In the genomic region with DNA sequence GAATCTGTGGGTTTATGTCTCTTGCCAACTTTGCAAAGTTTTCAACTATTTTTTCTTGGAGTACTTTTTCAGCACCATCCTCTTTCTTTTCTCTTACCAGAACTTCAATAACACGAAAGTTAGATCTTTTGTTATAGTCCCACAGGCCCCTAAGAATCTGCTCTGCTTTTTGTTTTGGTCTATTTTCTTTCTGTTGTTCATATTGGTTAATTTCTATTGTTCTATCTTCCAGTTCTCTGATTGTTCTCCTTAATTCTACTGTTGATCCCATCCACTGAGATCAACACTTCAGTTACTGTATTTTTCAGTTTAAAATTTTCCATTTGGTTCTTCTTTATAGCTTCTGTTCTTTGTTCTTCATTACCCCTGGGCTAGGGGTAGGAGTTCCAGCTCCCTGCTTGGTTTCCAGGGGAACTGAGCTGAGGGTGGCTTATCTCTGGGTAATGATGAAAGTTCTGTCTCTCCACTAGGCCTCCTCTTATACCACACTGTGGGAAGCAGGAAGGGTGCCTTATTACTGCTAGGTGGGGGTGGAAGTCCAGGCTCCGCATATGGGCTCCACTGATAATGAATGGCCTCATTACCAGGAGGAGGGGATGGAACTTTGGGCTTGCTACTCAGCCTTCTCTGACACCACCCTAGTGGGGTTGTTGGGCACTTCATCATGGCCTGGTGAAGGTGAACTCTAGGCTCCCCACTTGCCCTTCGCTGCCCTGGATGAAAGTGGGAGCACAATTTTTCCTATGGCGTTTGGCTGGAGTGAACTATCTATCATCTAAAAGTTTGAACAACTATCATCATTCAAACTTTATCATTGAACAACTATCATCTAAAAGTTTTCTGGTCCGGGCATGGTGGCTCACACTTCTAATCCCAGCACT, we compare ENCODE assay signal across 1 cellular context.
TF ChIP-seq lines count a peak whose summit lies in the region.

No MANE protein-coding gene starts in this region.

TF ChIP-seq in K562, 482 proteins besides CTCF, POLR2A, EP300 and RAD21 (continued from another document and continues in another):
- TF ChIP-seq, protein P1, sequence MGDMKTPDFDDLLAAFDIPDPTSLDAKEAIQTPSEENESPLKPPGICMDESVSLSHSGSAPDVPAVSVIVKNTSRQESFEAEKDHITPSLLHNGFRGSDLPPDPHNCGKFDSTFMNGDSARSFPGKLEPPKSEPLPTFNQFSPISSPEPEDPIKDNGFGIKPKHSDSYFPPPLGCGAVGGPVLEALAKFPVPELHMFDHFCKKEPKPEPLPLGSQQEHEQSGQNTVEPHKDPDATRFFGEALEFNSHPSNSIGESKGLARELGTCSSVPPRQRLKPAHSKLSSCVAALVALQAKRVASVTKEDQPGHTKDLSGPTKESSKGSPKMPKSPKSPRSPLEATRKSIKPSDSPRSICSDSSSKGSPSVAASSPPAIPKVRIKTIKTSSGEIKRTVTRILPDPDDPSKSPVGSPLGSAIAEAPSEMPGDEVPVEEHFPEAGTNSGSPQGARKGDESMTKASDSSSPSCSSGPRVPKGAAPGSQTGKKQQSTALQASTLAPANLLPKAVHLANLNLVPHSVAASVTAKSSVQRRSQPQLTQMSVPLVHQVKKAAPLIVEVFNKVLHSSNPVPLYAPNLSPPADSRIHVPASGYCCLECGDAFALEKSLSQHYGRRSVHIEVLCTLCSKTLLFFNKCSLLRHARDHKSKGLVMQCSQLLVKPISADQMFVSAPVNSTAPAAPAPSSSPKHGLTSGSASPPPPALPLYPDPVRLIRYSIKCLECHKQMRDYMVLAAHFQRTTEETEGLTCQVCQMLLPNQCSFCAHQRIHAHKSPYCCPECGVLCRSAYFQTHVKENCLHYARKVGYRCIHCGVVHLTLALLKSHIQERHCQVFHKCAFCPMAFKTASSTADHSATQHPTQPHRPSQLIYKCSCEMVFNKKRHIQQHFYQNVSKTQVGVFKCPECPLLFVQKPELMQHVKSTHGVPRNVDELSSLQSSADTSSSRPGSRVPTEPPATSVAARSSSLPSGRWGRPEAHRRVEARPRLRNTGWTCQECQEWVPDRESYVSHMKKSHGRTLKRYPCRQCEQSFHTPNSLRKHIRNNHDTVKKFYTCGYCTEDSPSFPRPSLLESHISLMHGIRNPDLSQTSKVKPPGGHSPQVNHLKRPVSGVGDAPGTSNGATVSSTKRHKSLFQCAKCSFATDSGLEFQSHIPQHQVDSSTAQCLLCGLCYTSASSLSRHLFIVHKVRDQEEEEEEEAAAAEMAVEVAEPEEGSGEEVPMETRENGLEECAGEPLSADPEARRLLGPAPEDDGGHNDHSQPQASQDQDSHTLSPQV (IDR thresholded peaks at IDR 0.05), result peak; percentile 98
- TF ChIP-seq ZNF217 (CRISPR knock-in tag; IDR thresholded peaks at IDR 0.05) (no peak), ZNF551 (CRISPR knock-in tag; IDR thresholded peaks at IDR 0.05) (no peak), ZNF232 (CRISPR knock-in tag; IDR thresholded peaks at IDR 0.05) (no peak), ZNF584 (CRISPR knock-in tag; IDR thresholded peaks at IDR 0.05; ENCODE audit: low read depth) (peak; percentile 93), MTA1 (IDR thresholded peaks at IDR 0.05; ENCODE audit: borderline replicate concordance) (peak; percentile 69; the same call in 1 of the 2 replicates), ZNF354B (CRISPR knock-in tag; IDR thresholded peaks at IDR 0.05) (no peak), SIN3A (IDR thresholded peaks at IDR 0.05; ENCODE audit: borderline replicate concordance in 2 of 2, control insufficient read depth in 1 of 2, low read depth in 2 of 2, low read length in 2 of 2) (no peak), ZNF239 (CRISPR knock-in tag; IDR thresholded peaks at IDR 0.05) (peak; percentile 72), DMBX1 (CRISPR knock-in tag; IDR thresholded peaks at IDR 0.05; ENCODE audit: borderline replicate concordance) (peak; percentile 93), ELF2 (CRISPR knock-in tag; IDR thresholded peaks at IDR 0.05) (peak; percentile 67; the same call in 1 of the 2 replicates), ETS2 (tag; IDR thresholded peaks at IDR 0.05; ENCODE audit: borderline replicate concordance, poor library complexity, severe bottlenecking) (no peak), NCOR1 (IDR thresholded peaks at IDR 0.05) (peak; percentile 94), ZNF431 (CRISPR knock-in tag; IDR thresholded peaks at IDR 0.05) (no peak), ATF1 (CRISPR knock-in tag; IDR thresholded peaks at IDR 0.05) (no peak), ATF1 (tag; IDR thresholded peaks at IDR 0.05) (peak; percentile 79), KAT8 (IDR thresholded peaks at IDR 0.05; ENCODE audit: low read depth) (no peak), KLF1 (tag; IDR thresholded peaks at IDR 0.05) (no peak), SMAD2 (IDR thresholded peaks at IDR 0.05; ENCODE audit: low read depth, low read length) (no peak), HDAC3 (IDR thresholded peaks at IDR 0.05; ENCODE audit: borderline replicate concordance, partially characterized antibody) (peak; percentile 86), U2AF2 (optimal IDR thresholded peaks at IDR 0.05; ENCODE audit: low read depth, low read length) (no peak), POU5F1 (IDR thresholded peaks at IDR 0.05; ENCODE audit: borderline replicate concordance, low read depth, low read length, partially characterized antibody) (no peak)
- TF ChIP-seq, protein P2, sequence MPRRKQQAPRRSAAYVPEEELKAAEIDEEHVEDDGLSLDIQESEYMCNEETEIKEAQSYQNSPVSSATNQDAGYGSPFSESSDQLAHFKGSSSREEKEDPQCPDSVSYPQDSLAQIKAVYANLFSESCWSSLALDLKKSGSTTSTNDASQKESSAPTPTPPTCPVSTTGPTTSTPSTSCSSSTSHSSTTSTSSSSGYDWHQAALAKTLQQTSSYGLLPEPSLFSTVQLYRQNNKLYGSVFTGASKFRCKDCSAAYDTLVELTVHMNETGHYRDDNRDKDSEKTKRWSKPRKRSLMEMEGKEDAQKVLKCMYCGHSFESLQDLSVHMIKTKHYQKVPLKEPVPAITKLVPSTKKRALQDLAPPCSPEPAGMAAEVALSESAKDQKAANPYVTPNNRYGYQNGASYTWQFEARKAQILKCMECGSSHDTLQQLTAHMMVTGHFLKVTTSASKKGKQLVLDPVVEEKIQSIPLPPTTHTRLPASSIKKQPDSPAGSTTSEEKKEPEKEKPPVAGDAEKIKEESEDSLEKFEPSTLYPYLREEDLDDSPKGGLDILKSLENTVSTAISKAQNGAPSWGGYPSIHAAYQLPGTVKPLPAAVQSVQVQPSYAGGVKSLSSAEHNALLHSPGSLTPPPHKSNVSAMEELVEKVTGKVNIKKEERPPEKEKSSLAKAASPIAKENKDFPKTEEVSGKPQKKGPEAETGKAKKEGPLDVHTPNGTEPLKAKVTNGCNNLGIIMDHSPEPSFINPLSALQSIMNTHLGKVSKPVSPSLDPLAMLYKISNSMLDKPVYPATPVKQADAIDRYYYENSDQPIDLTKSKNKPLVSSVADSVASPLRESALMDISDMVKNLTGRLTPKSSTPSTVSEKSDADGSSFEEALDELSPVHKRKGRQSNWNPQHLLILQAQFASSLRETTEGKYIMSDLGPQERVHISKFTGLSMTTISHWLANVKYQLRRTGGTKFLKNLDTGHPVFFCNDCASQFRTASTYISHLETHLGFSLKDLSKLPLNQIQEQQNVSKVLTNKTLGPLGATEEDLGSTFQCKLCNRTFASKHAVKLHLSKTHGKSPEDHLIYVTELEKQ (CRISPR knock-in tag; IDR thresholded peaks at IDR 0.05), result 0 out of 2 replicates have a peak, but pooled peaks have one; percentile 7
- TF ChIP-seq, protein P3, sequence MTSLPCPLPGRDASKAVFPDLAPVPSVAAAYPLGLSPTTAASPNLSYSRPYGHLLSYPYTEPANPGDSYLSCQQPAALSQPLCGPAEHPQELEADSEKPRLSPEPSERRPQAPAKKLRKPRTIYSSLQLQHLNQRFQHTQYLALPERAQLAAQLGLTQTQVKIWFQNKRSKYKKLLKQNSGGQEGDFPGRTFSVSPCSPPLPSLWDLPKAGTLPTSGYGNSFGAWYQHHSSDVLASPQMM (CRISPR knock-in tag; IDR thresholded peaks at IDR 0.05), result no peak
- TF ChIP-seq, protein P4, sequence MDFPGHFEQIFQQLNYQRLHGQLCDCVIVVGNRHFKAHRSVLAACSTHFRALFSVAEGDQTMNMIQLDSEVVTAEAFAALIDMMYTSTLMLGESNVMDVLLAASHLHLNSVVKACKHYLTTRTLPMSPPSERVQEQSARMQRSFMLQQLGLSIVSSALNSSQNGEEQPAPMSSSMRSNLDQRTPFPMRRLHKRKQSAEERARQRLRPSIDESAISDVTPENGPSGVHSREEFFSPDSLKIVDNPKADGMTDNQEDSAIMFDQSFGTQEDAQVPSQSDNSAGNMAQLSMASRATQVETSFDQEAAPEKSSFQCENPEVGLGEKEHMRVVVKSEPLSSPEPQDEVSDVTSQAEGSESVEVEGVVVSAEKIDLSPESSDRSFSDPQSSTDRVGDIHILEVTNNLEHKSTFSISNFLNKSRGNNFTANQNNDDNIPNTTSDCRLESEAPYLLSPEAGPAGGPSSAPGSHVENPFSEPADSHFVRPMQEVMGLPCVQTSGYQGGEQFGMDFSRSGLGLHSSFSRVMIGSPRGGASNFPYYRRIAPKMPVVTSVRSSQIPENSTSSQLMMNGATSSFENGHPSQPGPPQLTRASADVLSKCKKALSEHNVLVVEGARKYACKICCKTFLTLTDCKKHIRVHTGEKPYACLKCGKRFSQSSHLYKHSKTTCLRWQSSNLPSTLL (IDR thresholded peaks at IDR 0.05), result no peak
- TF ChIP-seq, protein P5, sequence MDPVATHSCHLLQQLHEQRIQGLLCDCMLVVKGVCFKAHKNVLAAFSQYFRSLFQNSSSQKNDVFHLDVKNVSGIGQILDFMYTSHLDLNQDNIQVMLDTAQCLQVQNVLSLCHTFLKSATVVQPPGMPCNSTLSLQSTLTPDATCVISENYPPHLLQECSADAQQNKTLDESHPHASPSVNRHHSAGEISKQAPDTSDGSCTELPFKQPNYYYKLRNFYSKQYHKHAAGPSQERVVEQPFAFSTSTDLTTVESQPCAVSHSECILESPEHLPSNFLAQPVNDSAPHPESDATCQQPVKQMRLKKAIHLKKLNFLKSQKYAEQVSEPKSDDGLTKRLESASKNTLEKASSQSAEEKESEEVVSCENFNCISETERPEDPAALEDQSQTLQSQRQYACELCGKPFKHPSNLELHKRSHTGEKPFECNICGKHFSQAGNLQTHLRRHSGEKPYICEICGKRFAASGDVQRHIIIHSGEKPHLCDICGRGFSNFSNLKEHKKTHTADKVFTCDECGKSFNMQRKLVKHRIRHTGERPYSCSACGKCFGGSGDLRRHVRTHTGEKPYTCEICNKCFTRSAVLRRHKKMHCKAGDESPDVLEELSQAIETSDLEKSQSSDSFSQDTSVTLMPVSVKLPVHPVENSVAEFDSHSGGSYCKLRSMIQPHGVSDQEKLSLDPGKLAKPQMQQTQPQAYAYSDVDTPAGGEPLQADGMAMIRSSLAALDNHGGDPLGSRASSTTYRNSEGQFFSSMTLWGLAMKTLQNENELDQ (CRISPR knock-in tag; IDR thresholded peaks at IDR 0.05; ENCODE audit: borderline replicate concordance), result no peak
- TF ChIP-seq, protein P6, sequence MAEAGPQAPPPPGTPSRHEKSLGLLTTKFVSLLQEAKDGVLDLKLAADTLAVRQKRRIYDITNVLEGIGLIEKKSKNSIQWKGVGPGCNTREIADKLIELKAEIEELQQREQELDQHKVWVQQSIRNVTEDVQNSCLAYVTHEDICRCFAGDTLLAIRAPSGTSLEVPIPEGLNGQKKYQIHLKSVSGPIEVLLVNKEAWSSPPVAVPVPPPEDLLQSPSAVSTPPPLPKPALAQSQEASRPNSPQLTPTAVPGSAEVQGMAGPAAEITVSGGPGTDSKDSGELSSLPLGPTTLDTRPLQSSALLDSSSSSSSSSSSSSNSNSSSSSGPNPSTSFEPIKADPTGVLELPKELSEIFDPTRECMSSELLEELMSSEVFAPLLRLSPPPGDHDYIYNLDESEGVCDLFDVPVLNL (CRISPR knock-in tag; IDR thresholded peaks at IDR 0.05; ENCODE audit: low read depth), result no peak
- TF ChIP-seq, protein P7, sequence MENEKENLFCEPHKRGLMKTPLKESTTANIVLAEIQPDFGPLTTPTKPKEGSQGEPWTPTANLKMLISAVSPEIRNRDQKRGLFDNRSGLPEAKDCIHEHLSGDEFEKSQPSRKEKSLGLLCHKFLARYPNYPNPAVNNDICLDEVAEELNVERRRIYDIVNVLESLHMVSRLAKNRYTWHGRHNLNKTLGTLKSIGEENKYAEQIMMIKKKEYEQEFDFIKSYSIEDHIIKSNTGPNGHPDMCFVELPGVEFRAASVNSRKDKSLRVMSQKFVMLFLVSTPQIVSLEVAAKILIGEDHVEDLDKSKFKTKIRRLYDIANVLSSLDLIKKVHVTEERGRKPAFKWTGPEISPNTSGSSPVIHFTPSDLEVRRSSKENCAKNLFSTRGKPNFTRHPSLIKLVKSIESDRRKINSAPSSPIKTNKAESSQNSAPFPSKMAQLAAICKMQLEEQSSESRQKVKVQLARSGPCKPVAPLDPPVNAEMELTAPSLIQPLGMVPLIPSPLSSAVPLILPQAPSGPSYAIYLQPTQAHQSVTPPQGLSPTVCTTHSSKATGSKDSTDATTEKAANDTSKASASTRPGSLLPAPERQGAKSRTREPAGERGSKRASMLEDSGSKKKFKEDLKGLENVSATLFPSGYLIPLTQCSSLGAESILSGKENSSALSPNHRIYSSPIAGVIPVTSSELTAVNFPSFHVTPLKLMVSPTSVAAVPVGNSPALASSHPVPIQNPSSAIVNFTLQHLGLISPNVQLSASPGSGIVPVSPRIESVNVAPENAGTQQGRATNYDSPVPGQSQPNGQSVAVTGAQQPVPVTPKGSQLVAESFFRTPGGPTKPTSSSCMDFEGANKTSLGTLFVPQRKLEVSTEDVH (IDR thresholded peaks at IDR 0.05; ENCODE audit: low read depth, partially characterized antibody), result peak; percentile 21
